17 cellular contexts compared by ENCODE assay signal in the genomic region with DNA sequence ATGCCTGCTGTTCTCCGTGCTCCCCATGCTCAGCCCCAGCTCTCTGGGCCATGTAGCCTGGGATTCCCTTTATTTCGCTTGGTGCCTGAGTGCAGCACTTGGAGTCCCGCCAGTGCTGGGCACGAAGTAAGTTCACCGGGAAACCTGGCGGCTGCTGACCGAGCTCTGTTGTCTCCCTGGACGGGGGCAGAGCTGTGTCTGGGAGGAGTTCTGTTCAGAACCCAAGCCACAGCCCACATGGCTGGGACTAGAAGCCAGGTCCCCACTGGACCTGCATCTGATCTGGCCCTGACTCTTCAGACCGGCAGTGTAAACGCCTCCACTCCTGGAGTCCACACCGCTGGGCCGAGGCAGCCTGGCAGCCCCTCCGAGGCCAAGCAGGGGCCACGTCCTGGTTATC. TPM values are rescaled to one million over a fixed set of nuclear protein-coding genes. Genes with fewer than 3 reads are reported as not detected.
DNase-seq lines count a peak whose midpoint lies in the region; ATAC-seq and TF ChIP-seq lines count a peak whose summit lies in the region.
"Had no signal": no experiment of that assay in that cellular context is flagged by ENCODE, and none has a peak within 500 bp of the region (broad histone marks: within the 10 kb centered on the region; RNA-seq: fewer than 3 reads in every experiment).

No MANE protein-coding gene starts in this region.

- no peaks in the 10 kb centered on the region for H3K9me3 ChIP-seq in sigmoid colon
- H3K9me3 ChIP-seq: SJCRH30 had no signal

- peak in 2 of 4 donors; percentile 28 to 34 for TF ChIP-seq EP300 in sigmoid colon (IDR thresholded peaks at IDR 0.05)

- H3K4me3 ChIP-seq in dorsolateral prefrontal cortex (no peak overlapping the region), sigmoid colon (no peak overlapping the region)
- H3K4me3 ChIP-seq: SJCRH30 had no signal

- POLR2A ChIA-PET in RWPE1 (lab: Yijun Ruan, JAX; ENCODE audit: low non-redundant PET) = no interaction called here

- WGBS in sigmoid colon, 2 donors = 72 to 87% methylated on average over 14 of the region's 14 CpGs

- no peak for DNase-seq in RWPE1 (ENCODE audit: low spot score)
- peak in 6 of 10 donors; percentile 35 to 89 (median 62) for DNase-seq in dorsolateral prefrontal cortex
- DNase-seq in left lobe of liver (ENCODE audit: low spot score) = peak; percentile 96
- DNase-seq in sigmoid colon = peak; percentile 93
- DNase-seq in GM10266 (ENCODE audit: extremely low spot score) = no peak
- DNase-seq: activated gamma-delta T cell; effector CD8-positive, alpha-beta T cell; Kasumi-1; NCI-H1417; SJCRH30; stimulated activated naive CD8-positive, alpha-beta T cell treated with anti-CD3 and anti-CD28 coated beads, Interleukin-15, amount 100 ng/mL, for 72 hours had no signal

- TF ChIP-seq CTCF in RWPE1 (conservative IDR thresholded peaks at IDR 0.05; ENCODE audit: low read depth) = no peak
- no peak for TF ChIP-seq CTCF in dorsolateral prefrontal cortex (IDR thresholded peaks at IDR 0.05 in 54 of 56, conservative IDR thresholded peaks at IDR 0.05 in 2 of 56; ENCODE audit: low read depth in 1 of 56, partially characterized antibody in 56 of 56)
- no peak for TF ChIP-seq CTCF in sigmoid colon (IDR thresholded peaks at IDR 0.05)
- TF ChIP-seq CTCF in GM10266 (IDR thresholded peaks at IDR 0.05; ENCODE audit: control insufficient read depth, insufficient read depth, low read depth, missing control alignments) = no peak

- CTCF ChIA-PET in RWPE1 (lab: Yijun Ruan, JAX) = no interaction called here

- no peak for TF ChIP-seq POLR2A in sigmoid colon (IDR thresholded peaks at IDR 0.05)

- peaks cover 0 to 50% (median 34%) of the 10 kb centered on the region in 4 donors for H3K4me1 ChIP-seq in sigmoid colon

- ATAC-seq in left lobe of liver (peak; percentile 84), esophagus mucosa (no peak), HG03469 (IDR thresholded peaks at IDR 0.05; ENCODE audit: unreplicated experiment) (no peak), GM19328 (IDR thresholded peaks at IDR 0.05; ENCODE audit: unreplicated experiment) (no peak)
- ATAC-seq: stimulated activated naive CD8-positive, alpha-beta T cell treated with anti-CD3 and anti-CD28 coated beads, Interleukin-15, amount 100 ng/mL, for 72 hours had no signal

- H3K27me3 ChIP-seq in dorsolateral prefrontal cortex (peaks cover 0 to 3% (median 0%) of the 10 kb centered on the region in 45 donors), sigmoid colon (no peaks in the 10 kb centered on the region)
- H3K27me3 ChIP-seq: SJCRH30 had no signal

- H3K27ac ChIP-seq in RWPE1 = peak overlapping the region; percentile 23
- peak overlapping the region in 1 of 59 donors; percentile 60 for H3K27ac ChIP-seq in dorsolateral prefrontal cortex
- peak overlapping the region; percentile 58 to 84 (median 80) for H3K27ac ChIP-seq in sigmoid colon
- H3K27ac ChIP-seq: SJCRH30 had no signal

- H3K36me3 ChIP-seq in sigmoid colon = no peaks in the 10 kb centered on the region
- H3K36me3 ChIP-seq: SJCRH30 had no signal

- intact Hi-C loops in dorsolateral prefrontal cortex (cut with DNase I) (no loop called here), sigmoid colon (cut with DNase I) (loop anchor here (5.0 kb wide), 1 partner anchor 53 kb away; no protein-coding TSS in a partner anchor)

RNA-seq across cellular contexts. Expression of gene CIBAR2, which starts 37.5 kb away (rescaled TPM):
- total RNA-seq in dorsolateral prefrontal cortex (under 1 TPM in 6 of 120 experiments, not detected in 114; 0.39 to 0.83 (median 0.59) TPM), left lobe of liver (not detected), sigmoid colon (not detected), esophagus mucosa (not detected)
- not detected for polyA plus RNA-seq in sigmoid colon
- total RNA-seq: fibroblast of lung, H4, myocyte had no signal
- polyA plus RNA-seq: fibroblast of lung had no signal

Comparison
In these comparisons a context has a peak if more than half of its experiments do, and no peak if none do; other contexts are left out.
1. DNase-seq: peak in dorsolateral prefrontal cortex (6 of 10), left lobe of liver (single experiment) and sigmoid colon (single experiment); none in RWPE1 (single experiment) and GM10266 (single experiment).